Comparison of ENCODE assay signal across 12 cellular contexts in genomic region chr16:155031-155398, GRCh38. TPM values are rescaled to one million over a fixed set of nuclear protein-coding genes. Genes with fewer than 3 reads are reported as not detected.
DNase-seq lines count a peak whose midpoint lies in the region; ATAC-seq and TF ChIP-seq lines count a peak whose summit lies in the region.
"Had no signal": no experiment of that assay in that cellular context is flagged by ENCODE, and none has a peak within 500 bp of the region (broad histone marks: within the 10 kb centered on the region; RNA-seq: fewer than 3 reads in every experiment).

No MANE protein-coding gene starts in this region.

- no peak for TF ChIP-seq CTCF in stomach (IDR thresholded peaks at IDR 0.05)

- no peak overlapping the region for H3K9ac ChIP-seq in iPS-18a (ENCODE audit: low read length)

- no peak for DNase-seq in activated T-cell treated with anti-CD3 and anti-CD28 coated beads, Interleukin-2, amount 50 U/mL, for 72 hours
- no peak for DNase-seq in activated T-cell treated with anti-CD3 and anti-CD28 coated beads, Interleukin-2, amount 50 U/mL, for 48 hours
- no peak for DNase-seq in activated CD4-positive, alpha-beta memory T cell treated with anti-CD3 and anti-CD28 coated beads, Interleukin-2, amount 10 ng/mL, durations not matched to agents 7 days and 5 days
- DNase-seq in stomach (no peak), cerebellar nuclear complex (lab: John Stamatoyannopoulos, UW) (no peak), foreskin melanocyte (no peak)
- DNase-seq in stimulated activated CD4-positive, alpha-beta T cell treated with anti-CD3 and anti-CD28 coated beads, Interleukin-2, amount 100 ng/mL, for 24 hours, result no peak
- DNase-seq: effector memory CD4-positive, alpha-beta T cell; NCI-H187 had no signal

- H3K36me3 Mint-ChIP-seq in activated T-cell treated with anti-CD3 and anti-CD28 coated beads, Interleukin-2, amount 50 U/mL, for 72 hours (ENCODE audit: insufficient read depth in 2 of 2), result no peaks in the 10 kb centered on the region
- H3K36me3 Mint-ChIP-seq in activated CD4-positive, alpha-beta memory T cell treated with anti-CD3 and anti-CD28 coated beads, Interleukin-2, amount 10 ng/mL, durations not matched to agents 7 days and 5 days (ENCODE audit: low read depth), result no peaks in the 10 kb centered on the region

- CTCF ChIA-PET in activated CD4-positive, alpha-beta memory T cell treated with anti-CD3 and anti-CD28 coated beads, Interleukin-2, amount 10 ng/mL, durations not matched to agents 7 days and 5 days (lab: Charles Lee), result interaction anchor here (1.4 kb wide), 1 partner anchor 58 kb away, joined by 3 read pairs; no protein-coding TSS in a partner anchor

- intact Hi-C loops in stomach (cut with DNase I; ENCODE audit: low total_unique reads), result no loop called here

- no peak for TF ChIP-seq EP300 in stomach (IDR thresholded peaks at IDR 0.05)

- H3K4me1 Mint-ChIP-seq in activated T-cell treated with anti-CD3 and anti-CD28 coated beads, Interleukin-2, amount 50 U/mL, for 72 hours (ENCODE audit: low read depth), result peaks cover 6% of the 10 kb centered on the region
- peaks cover 7% of the 10 kb centered on the region for H3K4me1 Mint-ChIP-seq in activated CD4-positive, alpha-beta memory T cell treated with anti-CD3 and anti-CD28 coated beads, Interleukin-2, amount 10 ng/mL, durations not matched to agents 7 days and 5 days

- peaks cover 45% of the 10 kb centered on the region for H3K27me3 Mint-ChIP-seq in activated T-cell treated with anti-CD3 and anti-CD28 coated beads, Interleukin-2, amount 50 U/mL, for 72 hours (ENCODE audit: low read depth)
- H3K27me3 Mint-ChIP-seq in activated CD4-positive, alpha-beta memory T cell treated with anti-CD3 and anti-CD28 coated beads, Interleukin-2, amount 10 ng/mL, durations not matched to agents 7 days and 5 days, result peaks cover 36% of the 10 kb centered on the region

- H3K27me3 ChIP-seq in iPS-18a (ENCODE audit: control insufficient read depth, insufficient read depth, low read length), result peaks cover 67% of the 10 kb centered on the region
- H3K27me3 ChIP-seq in stomach, result peaks cover 0 to 73% (median 22%) of the 10 kb centered on the region in 3 donors

- H3K36me3 ChIP-seq in iPS-18a (ENCODE audit: control insufficient read depth, low read depth, low read length), result no peaks in the 10 kb centered on the region
- H3K36me3 ChIP-seq in stomach, result no peaks in the 10 kb centered on the region

- ATAC-seq in activated T-cell treated with anti-CD3 and anti-CD28 coated beads, Interleukin-2, amount 50 U/mL, for 72 hours (replicated peaks in 1 of 2), result no peak

- H3K4me1 ChIP-seq in iPS-18a (ENCODE audit: control insufficient read depth, low read depth, low read length) (peaks cover 3% of the 10 kb centered on the region), stomach (peaks cover 8 to 11% (median 10%) of the 10 kb centered on the region in 4 donors)

- POLR2A ChIA-PET in activated CD4-positive, alpha-beta memory T cell treated with anti-CD3 and anti-CD28 coated beads, Interleukin-2, amount 10 ng/mL, durations not matched to agents 7 days and 5 days (lab: Charles Lee), result no interaction called here

- no peak overlapping the region for H3K27ac Mint-ChIP-seq in activated T-cell treated with anti-CD3 and anti-CD28 coated beads, Interleukin-2, amount 50 U/mL, for 72 hours
- H3K27ac Mint-ChIP-seq in activated CD4-positive, alpha-beta memory T cell treated with anti-CD3 and anti-CD28 coated beads, Interleukin-2, amount 10 ng/mL, durations not matched to agents 7 days and 5 days, result no peak overlapping the region

- no peak for TF ChIP-seq POLR2A in stomach (IDR thresholded peaks at IDR 0.05)

- H3K9me3 ChIP-seq in iPS-18a (ENCODE audit: control insufficient read depth, low read depth, low read length), result no peaks in the 10 kb centered on the region
- H3K9me3 ChIP-seq in stomach, result no peaks in the 10 kb centered on the region

- WGBS in stomach, 5 donors, result 58 to 78% (median 64%) methylated on average over 7 of the region's 7 CpGs

- peak overlapping the region; percentile 81 to 85 for H3K4me3 Mint-ChIP-seq in activated T-cell treated with anti-CD3 and anti-CD28 coated beads, Interleukin-2, amount 50 U/mL, for 72 hours
- peak overlapping the region; percentile 30 for H3K4me3 Mint-ChIP-seq in activated CD4-positive, alpha-beta memory T cell treated with anti-CD3 and anti-CD28 coated beads, Interleukin-2, amount 10 ng/mL, durations not matched to agents 7 days and 5 days

- no peaks in the 10 kb centered on the region for H3K9me3 Mint-ChIP-seq in activated T-cell treated with anti-CD3 and anti-CD28 coated beads, Interleukin-2, amount 50 U/mL, for 72 hours
- no peaks in the 10 kb centered on the region for H3K9me3 Mint-ChIP-seq in activated CD4-positive, alpha-beta memory T cell treated with anti-CD3 and anti-CD28 coated beads, Interleukin-2, amount 10 ng/mL, durations not matched to agents 7 days and 5 days

- H3K4me3 ChIP-seq in iPS-18a (ENCODE audit: low read length) (peak overlapping the region; percentile 61), stomach (peak overlapping the region in 3 of 4 donors; percentile 48 to 54 (median 51))

- H3K27ac ChIP-seq in iPS-18a (ENCODE audit: low read length) (no peak overlapping the region), stomach (no peak overlapping the region)
- H3K27ac ChIP-seq: RWPE1 had no signal

RNA-seq across cellular contexts. Expression of gene HBZ, which starts 2.6 kb away (rescaled TPM):
- not detected for total RNA-seq in activated T-cell treated with anti-CD3 and anti-CD28 coated beads, Interleukin-2, amount 50 U/mL, for 72 hours
- not detected for total RNA-seq in activated CD4-positive, alpha-beta memory T cell treated with anti-CD3 and anti-CD28 coated beads, Interleukin-2, amount 10 ng/mL, durations not matched to agents 7 days and 5 days
- total RNA-seq in stomach, result not detected
- not detected for polyA plus RNA-seq in stomach
- total RNA-seq: left colon had no signal

RNA-seq across cellular contexts. Expression of gene HBM, which starts 10.8 kb away (rescaled TPM):
- total RNA-seq in activated T-cell treated with anti-CD3 and anti-CD28 coated beads, Interleukin-2, amount 50 U/mL, for 72 hours, result not detected
- not detected for total RNA-seq in activated CD4-positive, alpha-beta memory T cell treated with anti-CD3 and anti-CD28 coated beads, Interleukin-2, amount 10 ng/mL, durations not matched to agents 7 days and 5 days
- total RNA-seq in stomach, result 10 to 100 TPM in 1 of 5 donors, not detected in 4; 10.3 TPM
- not detected for polyA plus RNA-seq in stomach
- total RNA-seq: left colon had no signal

RNA-seq across cellular contexts. Expression of gene NPRL3, which starts 16.5 kb away (rescaled TPM):
- total RNA-seq in activated T-cell treated with anti-CD3 and anti-CD28 coated beads, Interleukin-2, amount 50 U/mL, for 72 hours, result 10 to 100 TPM; 34.2 to 44.7 TPM
- 10 to 100 TPM; 31.9 to 33.4 TPM for total RNA-seq in activated CD4-positive, alpha-beta memory T cell treated with anti-CD3 and anti-CD28 coated beads, Interleukin-2, amount 10 ng/mL, durations not matched to agents 7 days and 5 days
- 10 to 100 TPM in 3 of 5 donors, 1 to 10 TPM in 1, under 1 TPM in 1; 0.58 to 73.9 (median 22.3) TPM for total RNA-seq in stomach
- polyA plus RNA-seq in stomach, result 10 to 100 TPM; 12.4 to 14.1 (median 13.3) TPM

RNA-seq across cellular contexts. Expression of gene HBA2, which starts 17.7 kb away (rescaled TPM):
- not detected for total RNA-seq in activated T-cell treated with anti-CD3 and anti-CD28 coated beads, Interleukin-2, amount 50 U/mL, for 72 hours
- not detected for total RNA-seq in activated CD4-positive, alpha-beta memory T cell treated with anti-CD3 and anti-CD28 coated beads, Interleukin-2, amount 10 ng/mL, durations not matched to agents 7 days and 5 days
- total RNA-seq in stomach, result 100 to 1,000 TPM in 1 of 5 donors, 10 to 100 TPM in 2, 1 to 10 TPM in 1, not detected in 1; 8.4 to 570 (median 32.0) TPM
- 10 to 100 TPM in 2 of 3 donors, 1 to 10 TPM in 1; 3.5 to 21.3 (median 17.0) TPM for polyA plus RNA-seq in stomach

RNA-seq across cellular contexts. Expression of gene HBA1, which starts 21.5 kb away (rescaled TPM):
- 1 to 10 TPM in 1 of 2 donors, not detected in 1; 1.1 TPM for total RNA-seq in activated T-cell treated with anti-CD3 and anti-CD28 coated beads, Interleukin-2, amount 50 U/mL, for 72 hours
- total RNA-seq in activated CD4-positive, alpha-beta memory T cell treated with anti-CD3 and anti-CD28 coated beads, Interleukin-2, amount 10 ng/mL, durations not matched to agents 7 days and 5 days, result not detected
- total RNA-seq in stomach, result 100 to 1,000 TPM in 1 of 5 donors, 10 to 100 TPM in 1, not detected in 3; 34.8 to 263 TPM
- 1 to 10 TPM in 1 of 3 donors, under 1 TPM in 1, not detected in 1; 0.88 to 5.7 TPM for polyA plus RNA-seq in stomach
